11 cellular contexts compared by ENCODE assay signal in the genomic region with DNA sequence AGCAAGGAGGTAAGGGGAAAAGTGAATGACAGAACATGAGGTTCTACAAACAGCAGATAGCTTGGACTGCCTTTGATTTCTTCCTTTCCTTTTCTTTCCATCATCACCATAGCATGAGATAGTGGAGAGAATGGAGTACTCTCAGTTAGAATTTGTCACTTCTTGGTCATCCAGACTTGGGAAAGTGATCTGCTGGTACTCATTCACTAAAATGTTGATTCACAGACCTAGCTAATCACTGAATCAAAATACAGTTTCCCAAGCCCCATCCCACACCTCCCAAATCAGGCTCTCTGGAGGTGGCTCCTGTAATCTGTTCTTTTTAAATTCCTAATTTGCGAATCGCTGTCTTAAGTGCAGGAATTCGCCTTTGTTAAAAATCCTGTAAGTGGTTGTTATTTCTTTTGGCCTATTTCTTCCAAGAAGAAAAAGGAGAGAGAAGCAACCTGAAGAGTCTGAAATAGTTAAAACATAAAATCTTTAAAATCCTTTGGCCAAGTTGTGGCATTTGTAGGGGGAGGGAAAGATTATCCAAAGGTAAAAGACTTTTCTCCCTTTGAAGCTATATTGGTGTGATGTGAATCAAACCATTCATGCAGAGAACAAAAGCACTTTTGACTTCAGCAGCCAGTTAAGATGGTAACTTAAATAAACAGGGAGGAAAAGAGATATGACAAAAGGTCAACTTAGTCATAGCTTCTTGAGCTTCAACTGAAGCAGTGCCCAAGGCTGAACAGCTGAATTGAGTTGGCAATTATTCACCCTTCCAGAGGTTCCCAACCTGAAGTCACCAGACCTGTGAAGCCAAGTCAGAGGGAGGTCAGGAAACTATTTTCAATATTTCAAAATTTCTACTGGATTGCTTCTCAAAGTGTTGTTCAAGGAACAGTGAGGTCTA.
DNase-seq lines count a peak whose midpoint lies in the region; TF ChIP-seq lines count a peak whose summit lies in the region.
"Had no signal": no experiment of that assay in that cellular context is flagged by ENCODE, and none has a peak within 500 bp of the region (broad histone marks: within the 10 kb centered on the region; RNA-seq: fewer than 3 reads in every experiment).

No MANE protein-coding gene starts in this region.

- H3K9me3 ChIP-seq in PC-9 (ENCODE audit: insufficient read depth, low read depth), result peaks cover 3% of the 10 kb centered on the region; the same call in 1 of the 2 replicates
- H3K9me3 ChIP-seq in fibroblast of lung (ENCODE audit: control insufficient read depth, insufficient read depth, low read depth, low read length), result no peaks in the 10 kb centered on the region
- H3K9me3 ChIP-seq: ascending aorta had no signal

- H3K9me3 Mint-ChIP-seq in progenitor cell of endocrine pancreas (ENCODE audit: low read depth), result no peaks in the 10 kb centered on the region

- H3K79me2 ChIP-seq in PC-9 (ENCODE audit: low read depth) (no peaks in the 10 kb centered on the region), fibroblast of lung (ENCODE audit: control insufficient read depth, insufficient read depth, low read length) (no peaks in the 10 kb centered on the region)

- no peaks in the 10 kb centered on the region for H3K9me2 ChIP-seq in PC-9 (ENCODE audit: insufficient read depth)

- H3K4me1 ChIP-seq in PC-9 (replicated peaks; ENCODE audit: insufficient read depth), result peaks cover 36% of the 10 kb centered on the region
- peaks cover 6% of the 10 kb centered on the region for H3K4me1 ChIP-seq in fibroblast of lung (ENCODE audit: control insufficient read depth, extremely low read depth, insufficient read depth, low read length)
- H3K4me1 ChIP-seq: ascending aorta had no signal

- H3K9ac ChIP-seq in fibroblast of lung (ENCODE audit: insufficient read depth, low read length), result no peak overlapping the region

- no peaks in the 10 kb centered on the region for H3K27me3 Mint-ChIP-seq in progenitor cell of endocrine pancreas

- H3K36me3 ChIP-seq in PC-9 (ENCODE audit: low read depth) (no peaks in the 10 kb centered on the region), fibroblast of lung (ENCODE audit: control insufficient read depth, insufficient read depth, low read length) (no peaks in the 10 kb centered on the region)
- H3K36me3 ChIP-seq: ascending aorta had no signal

- H4K20me1 ChIP-seq in PC-9 (ENCODE audit: insufficient read depth) (no peaks in the 10 kb centered on the region), fibroblast of lung (ENCODE audit: control insufficient read depth, extremely low read depth, insufficient read depth, low read length) (no peaks in the 10 kb centered on the region)

- H3K4me3 Mint-ChIP-seq in progenitor cell of endocrine pancreas (ENCODE audit: low read depth), result no peak overlapping the region

- intact Hi-C loops in PC-9 (cut with micrococcal nuclease; ENCODE audit: unreplicated experiment), result loop anchor here (2.0 to 5.0 kb wide), 2 partner anchors 44 to 110 kb away; no protein-coding TSS in a partner anchor
- intact Hi-C loops in cardiac septum (cut with DNase I), result no loop called here

- H3K4me3 ChIP-seq in PC-9 (no peak overlapping the region), fibroblast of lung (replicated peaks in 1 of 4; ENCODE audit: control extremely low read depth in 1 of 4, insufficient read depth in 1 of 4, low read depth in 3 of 4, low read length in 4 of 4) (no peak overlapping the region)
- H3K4me3 ChIP-seq: ascending aorta had no signal

- H3K27me3 ChIP-seq in PC-9 (ENCODE audit: insufficient read depth, low read depth), result no peaks in the 10 kb centered on the region
- no peaks in the 10 kb centered on the region for H3K27me3 ChIP-seq in fibroblast of lung (ENCODE audit: control insufficient read depth, insufficient read depth, low read length)
- H3K27me3 ChIP-seq: ascending aorta had no signal

- H3K4me2 ChIP-seq in PC-9 (peak overlapping the region; percentile 53), fibroblast of lung (ENCODE audit: extremely low read depth, insufficient read depth, low read length) (no peak overlapping the region)

- no peaks in the 10 kb centered on the region for H3K36me3 Mint-ChIP-seq in progenitor cell of endocrine pancreas (ENCODE audit: insufficient read depth)

- peaks cover 48% of the 10 kb centered on the region for H3K4me1 Mint-ChIP-seq in progenitor cell of endocrine pancreas (ENCODE audit: low read depth)

- H3K27ac Mint-ChIP-seq in progenitor cell of endocrine pancreas, result peak overlapping the region; percentile 67

- no peak for TF ChIP-seq CTCF in PC-9 (conservative IDR thresholded peaks at IDR 0.05)
- no peak for TF ChIP-seq CTCF in fibroblast of lung (conservative IDR thresholded peaks at IDR 0.05 in 1 of 2, IDR thresholded peaks at IDR 0.05 in 1 of 2; ENCODE audit: low read depth in 1 of 2, low read length in 2 of 2)
- no peak for TF ChIP-seq CTCF in progenitor cell of endocrine pancreas (IDR thresholded peaks at IDR 0.05; ENCODE audit: unreplicated experiment)

- CTCF ChIA-PET in PC-9 (lab: Charles Lee), result interaction anchor here (0.5 kb wide), 1 partner anchor 185 kb away, joined by 3 read pairs; no protein-coding TSS in a partner anchor

- H3F3A ChIP-seq in PC-9 (ENCODE audit: insufficient read depth, low read depth), result peaks cover 18% of the 10 kb centered on the region

- POLR2A ChIA-PET in PC-9 (lab: Charles Lee; ENCODE audit: unreplicated experiment), result interaction anchor here (0.5 kb wide), 1 partner anchor 252 kb away, joined by 5 read pairs; no protein-coding TSS in a partner anchor

- H3K27ac ChIP-seq in PC-9, result peak overlapping the region; percentile 72
- H3K27ac ChIP-seq in fibroblast of lung (ENCODE audit: insufficient read depth, low read length), result no peak overlapping the region
- H3K27ac ChIP-seq: ascending aorta had no signal

- no TSS peak for BruUV-seq in PC-9 (replicated peaks; lab: Mats Ljungman, UMichigan)

- H2AFZ ChIP-seq in PC-9 (no peak overlapping the region), fibroblast of lung (ENCODE audit: low read length) (no peak overlapping the region)

- DNase-seq in H4 (ENCODE audit: low spot score), result peak; percentile 29
- DNase-seq in PC-9, result peak; percentile 40 to 93
- DNase-seq in fibroblast of lung (ENCODE audit: low read depth in 2 of 2), result peak; percentile 70 to 80
- no peak for DNase-seq in progenitor cell of endocrine pancreas (ENCODE audit: low spot score, unreplicated experiment)
- DNase-seq in occipital lobe (lab: John Stamatoyannopoulos, UW), result no peak
- DNase-seq in NCI-H446 treated with DMSO at 0.1 percent for 48 hours (lab: John Stamatoyannopoulos, UW), result no peak
- DNase-seq in iPS-NIHi11 (ENCODE audit: low spot score), result no peak
- DNase-seq in cardiac septum (ENCODE audit: low spot score), result no peak
- DNase-seq: activated CD4-positive, alpha-beta T cell treated with anti-CD3 and anti-CD28 coated beads for 4 hours; MV-4-11 had no signal

Comparison
In these comparisons a context has a peak if more than half of its experiments do, and no peak if none do; other contexts are left out.
1. DNase-seq: peak in H4 (single experiment), PC-9 (2 of 2) and fibroblast of lung (2 of 2); none in progenitor cell of endocrine pancreas (single experiment), occipital lobe (single experiment), NCI-H446 treated with DMSO at 0.1 percent for 48 hours (single experiment), iPS-NIHi11 (single experiment) and cardiac septum (single experiment).